Comparison of ENCODE assay signal across 23 cellular contexts in genomic region chr3:86731501-86731901, GRCh38.
"Had no signal": no experiment of that assay in that cellular context is flagged by ENCODE, and none has a peak within 500 bp of the region (broad histone marks: within the 10 kb centered on the region; RNA-seq: fewer than 3 reads in every experiment).

No MANE protein-coding gene starts in this region.

- H3K27ac ChIP-seq: left ventricle myocardium inferior, pancreas, psoas muscle, right lobe of liver, stomach, testis, thyroid gland, transverse colon, upper lobe of left lung, vagina had no signal

- H3K27me3 ChIP-seq: pancreas, right lobe of liver, stomach, testis, thyroid gland, transverse colon, upper lobe of left lung, vagina had no signal

- H3K4me3 ChIP-seq: left ventricle myocardium inferior, mucosa of descending colon, pancreas, psoas muscle, right lobe of liver, smooth muscle cell, stomach, testis, thyroid gland, transverse colon, upper lobe of left lung, vagina had no signal

- ATAC-seq: mucosa of descending colon; naive thymus-derived CD4-positive, alpha-beta T cell; natural killer cell treated with Interleukin-12 subunit alpha and Interleukin-12 subunit beta and Interleukin-15 and Interleukin-18, amount 100 ng/mL, for 72 hours; pancreas; psoas muscle; right lobe of liver; stimulated activated naive B cell treated with anti-CD40 and anti-IgM and Interleukin-4, amounts not matched to agents 10 μg/mL and 1 μg/mL and 100 μg/mL, for 72 hours; stimulated activated naive CD8-positive, alpha-beta T cell treated with anti-CD3 and anti-CD28 coated beads, Interleukin-15, Interleukin-2, amounts not matched to agents 100 U/mL and 50 U/mL, for 24 hours had no signal

- H3K36me3 ChIP-seq: left ventricle myocardium inferior, pancreas, right lobe of liver, stomach, thyroid gland, transverse colon, upper lobe of left lung, vagina had no signal

- H3K4me1 ChIP-seq: left ventricle myocardium inferior, pancreas, psoas muscle, right lobe of liver, stomach, testis, thyroid gland, transverse colon, upper lobe of left lung, vagina had no signal

- DNase-seq: hippocampal formation; left ventricle myocardium inferior; midbrain; mucosa of descending colon; naive thymus-derived CD4-positive, alpha-beta T cell; psoas muscle; stimulated activated CD4-positive, alpha-beta T cell treated with anti-CD3 and anti-CD28 coated beads, Interleukin-12 subunit alpha, Interleukin-12 subunit beta, amount 100 ng/mL, for 4 hours; stimulated activated CD4-positive, alpha-beta T cell treated with anti-CD3 and anti-CD28 coated beads, Interleukin-15, amount 100 ng/mL, for 24 hours; stimulated activated CD4-positive, alpha-beta T cell treated with anti-CD3 and anti-CD28 coated beads, Interleukin-2, amount 100 ng/mL, for 24 hours; stimulated activated CD4-positive, alpha-beta T cell treated with anti-CD3 and anti-CD28 coated beads, Interleukin-4, amount 100 ng/mL, for 1 hour; stimulated activated naive B cell treated with anti-CD40 and anti-IgM and Interleukin-4, amounts not matched to agents 10 μg/mL and 1 μg/mL and 100 μg/mL, for 72 hours; stimulated activated naive CD8-positive, alpha-beta T cell treated with anti-CD3 and anti-CD28 coated beads, Interleukin-15, Interleukin-2, amounts not matched to agents 100 U/mL and 50 U/mL, for 24 hours; stomach; testis; thyroid gland; transverse colon had no signal

- H3K9me3 ChIP-seq: mucosa of descending colon, pancreas, psoas muscle, right lobe of liver, testis, thyroid gland, transverse colon, vagina had no signal

- FAIRE-seq: keratinocyte, pancreas had no signal
